1 cellular context compared by ENCODE assay signal in genomic region chr6:36959555-36960250, GRCh38.
A peak's percentile ranks its signal among the peaks of the same experiment; 100 is the strongest.
TF ChIP-seq lines count a peak whose summit lies in the region.

No MANE protein-coding gene starts in this region.

TF ChIP-seq in K562, 482 proteins besides CTCF, POLR2A, EP300 and RAD21:
- 0 out of 2 replicates have a peak, but pooled peaks have one; percentile 37 for TF ChIP-seq ZBTB7A (IDR thresholded peaks at IDR 0.05; ENCODE audit: borderline replicate concordance, control insufficient read depth, low read depth, low read length)
- 0 out of 2 replicates have a peak, but pooled peaks have one; percentile 11 for TF ChIP-seq ZNF282 (CRISPR knock-in tag; IDR thresholded peaks at IDR 0.05)
- TF ChIP-seq, protein P1, sequence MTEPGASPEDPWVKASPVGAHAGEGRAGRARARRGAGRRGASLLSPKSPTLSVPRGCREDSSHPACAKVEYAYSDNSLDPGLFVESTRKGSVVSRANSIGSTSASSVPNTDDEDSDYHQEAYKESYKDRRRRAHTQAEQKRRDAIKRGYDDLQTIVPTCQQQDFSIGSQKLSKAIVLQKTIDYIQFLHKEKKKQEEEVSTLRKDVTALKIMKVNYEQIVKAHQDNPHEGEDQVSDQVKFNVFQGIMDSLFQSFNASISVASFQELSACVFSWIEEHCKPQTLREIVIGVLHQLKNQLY (CRISPR knock-in tag; conservative IDR thresholded peaks at IDR 0.05), result 0 out of 4 replicates have a peak, but pooled peaks of 1 of the 2 experiments have one; percentile 9
- no peak for TF ChIP-seq CREM (IDR thresholded peaks at IDR 0.05; ENCODE audit: low read depth)
- TF ChIP-seq CBFA2T3 (IDR thresholded peaks at IDR 0.05), result 0 out of 2 replicates have a peak, but pooled peaks have one; percentile 2
- 0 out of 2 replicates have a peak, but pooled peaks have one; percentile 35 for TF ChIP-seq E2F3 (CRISPR knock-in tag; IDR thresholded peaks at IDR 0.05)
- no peak for TF ChIP-seq ZNF354B (CRISPR knock-in tag; IDR thresholded peaks at IDR 0.05)
- TF ChIP-seq EHMT2 (IDR thresholded peaks at IDR 0.05), result no peak
